Comparison of ENCODE assay signal across 1 cellular context in genomic region chr17:81518785-81519283, GRCh38.
TF ChIP-seq lines count a peak whose summit lies in the region.

No MANE protein-coding gene starts in this region.

TF ChIP-seq in H1, 55 proteins besides CTCF, POLR2A, EP300 and RAD21:
- TF ChIP-seq MAX (IDR thresholded peaks at IDR 0.05) = peak; percentile 74
- TF ChIP-seq KDM1A (IDR thresholded peaks at IDR 0.05; ENCODE audit: borderline replicate concordance, low read length) = no peak
TF ChIP-seq in H1: peak in this region for 1.
